Comparison of ENCODE assay signal across 8 cellular contexts in genomic region chr6:162770955-162771354, GRCh38. TPM values are rescaled to one million over a fixed set of nuclear protein-coding genes. Genes with fewer than 3 reads are reported as not detected.
"Had no signal": no experiment of that assay in that cellular context is flagged by ENCODE, and none has a peak within 500 bp of the region (broad histone marks: within the 10 kb centered on the region; RNA-seq: fewer than 3 reads in every experiment).

No MANE protein-coding gene starts in this region.

- FAIRE-seq: GM12878, GM12891, GM12892, GM18507, GM19239 had no signal

- H3K4me3 ChIP-seq: GM12878 had no signal

- ATAC-seq: GM12878 had no signal

- DNase-seq: GDM1, GF-D8 had no signal

RNA-seq across cellular contexts. Expression of gene PACRG, which starts 43.2 kb away (rescaled TPM):
- total RNA-seq: G401, GM12878 had no signal
- polyA plus RNA-seq: GM12878 had no signal
